In the genomic region with DNA sequence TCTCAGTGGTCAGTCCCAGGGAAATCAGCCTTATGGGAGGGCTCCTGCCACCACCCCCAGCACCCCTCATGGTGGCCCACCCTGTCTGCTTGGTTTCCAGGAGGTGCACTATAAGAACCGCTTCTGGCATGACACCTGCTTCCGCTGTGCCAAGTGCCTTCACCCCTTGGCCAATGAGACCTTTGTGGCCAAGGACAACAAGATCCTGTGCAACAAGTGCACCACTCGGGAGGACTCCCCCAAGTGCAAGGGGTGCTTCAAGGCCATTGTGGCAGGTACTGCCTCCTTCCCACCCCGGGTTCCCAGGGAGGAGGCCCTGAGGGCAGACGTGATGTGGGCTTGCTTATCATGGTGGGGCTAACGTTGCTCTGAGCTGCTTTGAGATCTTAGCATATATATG, we compare ENCODE assay signal across 22 cellular contexts.
"Had no signal": no experiment of that assay in that cellular context is flagged by ENCODE, and none has a peak within 500 bp of the region (broad histone marks: within the 10 kb centered on the region; RNA-seq: fewer than 3 reads in every experiment).

No MANE protein-coding gene starts in this region.

- H3K27me3 ChIP-seq: SJSA1, vagina had no signal

- H3K9me3 ChIP-seq: SJSA1, tibial nerve, vagina had no signal

- H3K36me3 Mint-ChIP-seq: activated naive CD8-positive, alpha-beta T cell; mesothelial cell of epicardium had no signal

- H3K9me3 Mint-ChIP-seq: stimulated activated naive CD8-positive, alpha-beta T cell treated with anti-CD3 and anti-CD28 coated beads, Interleukin-15, Interleukin-2, amounts not matched to agents 100 ng/mL and 50 ng/mL, for 24 hours had no signal

- ATAC-seq: left colon had no signal

- H3K4me3 ChIP-seq: lung, SJSA1 had no signal

- H3K27me3 Mint-ChIP-seq: activated naive CD8-positive, alpha-beta T cell; brain; stimulated activated naive CD8-positive, alpha-beta T cell treated with anti-CD3 and anti-CD28 coated beads, Interleukin-15, Interleukin-2, amounts not matched to agents 100 ng/mL and 50 ng/mL, for 24 hours had no signal

- H3K27ac Mint-ChIP-seq: activated naive CD8-positive, alpha-beta T cell; brain; mesothelial cell of epicardium; nephron progenitor cell; stimulated activated naive CD8-positive, alpha-beta T cell treated with anti-CD3 and anti-CD28 coated beads, Interleukin-15, Interleukin-2, amounts not matched to agents 100 ng/mL and 50 ng/mL, for 24 hours had no signal

- H3K27ac ChIP-seq: SJSA1 had no signal

- H3K4me3 Mint-ChIP-seq: activated naive CD8-positive, alpha-beta T cell; brain; mesothelial cell of epicardium; nephron progenitor cell; stimulated activated naive CD8-positive, alpha-beta T cell treated with anti-CD3 and anti-CD28 coated beads, Interleukin-15, Interleukin-2, amounts not matched to agents 100 ng/mL and 50 ng/mL, for 24 hours had no signal

- DNase-seq: activated CD4-positive, alpha-beta T cell treated with anti-CD3 and anti-CD28 coated beads, Interleukin-2, amount 50 U/mL, for 4 hours; activated T-cell treated with anti-CD3 and anti-CD28 coated beads for 4 hours; amygdala; caudate nucleus; erythroblast; hippocampal formation; left colon; nephron progenitor cell; nucleus accumbens; posterior cingulate gyrus; small intestine; stimulated activated CD4-positive, alpha-beta T cell treated with anti-CD3 and anti-CD28 coated beads, Interleukin-15, amount 100 ng/mL, for 24 hours; stimulated activated CD4-positive, alpha-beta T cell treated with anti-CD3 and anti-CD28 coated beads, Interleukin-2, amount 100 ng/mL, for 48 hours; T-helper 2 cell had no signal
